ENCODE assay signal across 8 cellular contexts in the genomic region with DNA sequence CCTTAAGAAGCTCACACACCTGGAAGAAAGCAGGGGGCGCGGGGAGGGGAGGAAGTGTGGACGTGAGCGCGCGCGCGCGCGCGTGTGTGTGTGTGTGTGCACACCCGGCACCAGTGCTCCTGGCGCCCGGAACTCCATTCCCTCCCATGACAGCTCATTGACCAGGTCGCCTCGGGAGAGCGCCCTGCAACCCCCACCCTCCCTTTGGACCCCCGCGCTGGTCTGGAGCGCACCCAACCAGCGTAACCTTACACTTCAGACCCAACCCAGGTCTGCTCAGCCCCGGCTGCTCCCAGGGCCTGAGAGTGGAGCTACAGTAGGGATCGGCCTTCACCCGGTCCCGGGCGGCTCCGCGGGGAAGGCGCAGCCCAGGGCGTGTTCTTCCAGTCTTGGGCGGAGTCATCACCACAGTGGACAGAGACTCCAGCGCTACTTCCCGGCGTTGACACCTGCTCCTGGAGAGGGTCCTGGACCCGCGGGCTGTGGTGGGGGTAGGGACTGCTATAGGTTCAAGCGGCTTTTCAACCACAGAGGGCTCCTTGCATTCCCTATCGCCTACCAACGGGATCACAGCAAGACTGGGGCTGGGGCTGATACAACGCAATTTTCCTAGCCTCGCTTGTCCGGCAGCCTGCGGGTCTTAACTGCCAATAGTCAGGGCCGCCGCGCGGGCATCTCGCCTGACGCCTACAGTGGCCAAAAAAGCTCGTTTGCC. TPM values are rescaled to one million over a fixed set of nuclear protein-coding genes. Genes with fewer than 3 reads are reported as not detected.
DNase-seq lines count a peak whose midpoint lies in the region; ATAC-seq and TF ChIP-seq lines count a peak whose summit lies in the region.

No MANE protein-coding gene starts in this region.

- intact Hi-C loops in PC-3 (cut with micrococcal nuclease): loop anchor here (10.0 kb wide), 1 partner anchor 586 kb away; no protein-coding TSS in a partner anchor
- intact Hi-C loops in uterus (cut with DNase I; ENCODE audit: low total_unique reads): loop anchor here (10.0 kb wide), 1 partner anchor 686 kb away; no protein-coding TSS in a partner anchor

- no peaks in the 10 kb centered on the region for H3K9me2 ChIP-seq in PC-3 (replicated peaks; ENCODE audit: low read length)

- H3K4me2 ChIP-seq in PC-3 (ENCODE audit: low read length): peak overlapping the region; percentile 93

- peak overlapping the region; percentile 84 for H2AFZ ChIP-seq in PC-3 (ENCODE audit: low read length)

- POLR2A ChIA-PET in PC-3 (lab: Charles Lee; ENCODE audit: unreplicated experiment): interaction anchor here (0.7 kb wide), 1 partner anchor 26 kb away, joined by 3 read pairs; no protein-coding TSS in a partner anchor

- H4K20me1 ChIP-seq in PC-3 (ENCODE audit: low read length): no peaks in the 10 kb centered on the region

- H3K4me1 ChIP-seq in PC-3 (ENCODE audit: insufficient read depth, low read length): peaks cover 23% of the 10 kb centered on the region
- H3K4me1 ChIP-seq in mucosa of rectum (ENCODE audit: control insufficient read depth in 2 of 2, insufficient read depth in 2 of 2, low read length in 2 of 2): peaks cover 16 to 21% of the 10 kb centered on the region in 2 donors
- no peaks in the 10 kb centered on the region for H3K4me1 ChIP-seq in uterus

- TF ChIP-seq CTCF in PC-3 (conservative IDR thresholded peaks at IDR 0.05; ENCODE audit: low read depth, low read length) (no peak), uterus (IDR thresholded peaks at IDR 0.05) (no peak)

- no peaks in the 10 kb centered on the region for H3F3A ChIP-seq in PC-3 (ENCODE audit: low read length, unreplicated experiment)

- peaks cover 62% of the 10 kb centered on the region for H3K79me2 ChIP-seq in PC-3 (ENCODE audit: low read length)

- H3K27ac ChIP-seq in PC-3 (ENCODE audit: low read length) (no peak overlapping the region), mucosa of rectum (ENCODE audit: low read depth in 2 of 2, low read length in 2 of 2) (peak overlapping the region; percentile 21 to 49), uterus (peak overlapping the region; percentile 65 to 67)

- H3K27me3 ChIP-seq in PC-3 (ENCODE audit: low read length) (no peaks in the 10 kb centered on the region), mucosa of rectum (ENCODE audit: control insufficient read depth in 2 of 2, insufficient read depth in 2 of 2, low read length in 2 of 2) (peaks cover 0 to 22% of the 10 kb centered on the region in 2 donors), uterus (no peaks in the 10 kb centered on the region)

- H3K4me3 ChIP-seq in PC-3 (ENCODE audit: low read length) (peak overlapping the region; percentile 96), mucosa of rectum (ENCODE audit: low read length in 2 of 2) (peak overlapping the region; percentile 65 to 78), uterus (peak overlapping the region; percentile 57)

- BruUV-seq in PC-3 (replicated peaks; lab: Mats Ljungman, UMichigan): TSS peak; percentile 75

- CTCF ChIA-PET in PC-3 (lab: Charles Lee): interaction anchor here (1.2 kb wide), 1 partner anchor 167 kb away, joined by 8 read pairs; no protein-coding TSS in a partner anchor

- ATAC-seq in PC-3 (peak; percentile 62), GM18517 (IDR thresholded peaks at IDR 0.05; ENCODE audit: unreplicated experiment) (no peak)
- ATAC-seq in activated CD4-positive, CD25-positive, alpha-beta regulatory T cell treated with anti-CD3 and anti-CD28 coated beads, Interleukin-2, amount 50 U/mL, for 24 hours: no peak

- H3K9me3 ChIP-seq in PC-3 (ENCODE audit: low read length) (no peaks in the 10 kb centered on the region), mucosa of rectum (ENCODE audit: control insufficient read depth in 2 of 2, low read length in 2 of 2) (no peaks in the 10 kb centered on the region), uterus (no peaks in the 10 kb centered on the region)

- no peak for TF ChIP-seq POLR2A in uterus (IDR thresholded peaks at IDR 0.05)

- H3K9ac ChIP-seq in PC-3 (ENCODE audit: low read length) (peak overlapping the region; percentile 69), mucosa of rectum (ENCODE audit: low read depth in 1 of 2, low read length in 2 of 2) (peak overlapping the region; percentile 35 to 57)

- DNase-seq in stimulated activated CD4-positive, alpha-beta T cell treated with anti-CD3 and anti-CD28 coated beads, Interleukin-15, amount 100 ng/mL, for 24 hours: peak; percentile 22
- no peak for DNase-seq in stimulated activated CD4-positive, alpha-beta T cell treated with anti-CD3 and anti-CD28 coated beads, Interleukin-4, amount 100 ng/mL, for 4 hours
- DNase-seq in PC-3 (peak; percentile 60), ecto neural progenitor cell (ENCODE audit: low spot score) (peak; percentile 77), uterus (peak; percentile 39 to 48)

- no peaks in the 10 kb centered on the region for H3K36me3 ChIP-seq in PC-3 (ENCODE audit: low read depth, low read length)
- no peaks in the 10 kb centered on the region for H3K36me3 ChIP-seq in mucosa of rectum (ENCODE audit: control insufficient read depth in 2 of 2, insufficient read depth in 2 of 2, low read length in 2 of 2)
- H3K36me3 ChIP-seq in uterus: no peaks in the 10 kb centered on the region

RNA-seq across cellular contexts. Expression of a gene that starts 1.4 kb away (rescaled TPM):
- total RNA-seq in PC-3 (2014; rRNA removed) (34.5 and 41.1 TPM in 2 replicates), uterus (10 to 100 TPM; 21.4 to 35.1 (median 27.3) TPM)

Comparison
In these comparisons a context has a peak if more than half of its experiments do, and no peak if none do; other contexts are left out.
1. DNase-seq: peak in stimulated activated CD4-positive, alpha-beta T cell treated with anti-CD3 and anti-CD28 coated beads, Interleukin-15, amount 100 ng/mL, for 24 hours (single experiment), PC-3 (single experiment), ecto neural progenitor cell (single experiment) and uterus (2 of 2); none in stimulated activated CD4-positive, alpha-beta T cell treated with anti-CD3 and anti-CD28 coated beads, Interleukin-4, amount 100 ng/mL, for 4 hours (0 of 2).
2. Peak in every context shown above with its lines, with median percentiles within 50 percentile points of each other: H3K4me3 ChIP-seq.